22 cellular contexts compared by ENCODE assay signal in genomic region chr2:106116248-106116647, GRCh38.
A peak's percentile ranks its signal among the peaks of the same experiment; 100 is the strongest.
DNase-seq lines count a peak whose midpoint lies in the region; ATAC-seq, FAIRE-seq and TF ChIP-seq lines count a peak whose summit lies in the region.
"Had no signal": no experiment of that assay in that cellular context is flagged by ENCODE, and none has a peak within 500 bp of the region (broad histone marks: within the 10 kb centered on the region; RNA-seq: fewer than 3 reads in every experiment).

No MANE protein-coding gene starts in this region.

- no peak for TF ChIP-seq CTCF in K562 (IDR thresholded peaks at IDR 0.05 in 2 of 3, conservative IDR thresholded peaks at IDR 0.05 in 1 of 3; ENCODE audit: insufficient read depth in 2 of 3, low read depth in 1 of 3, low read length in 3 of 3)

- peaks cover 18% of the 10 kb centered on the region; the same call in 1 of the 2 replicates for H4K20me1 ChIP-seq in K562 (replicated peaks; ENCODE audit: control insufficient read depth, insufficient read depth, low read length)

- intact Hi-C loops in CD4-positive, alpha-beta memory T cell (cut with micrococcal nuclease) = no loop called here
- intact Hi-C loops in K562 (cut with micrococcal nuclease) = loop anchor here (5.0 kb wide), 1 partner anchor 76 kb away; the partner anchor contains the start of gene UXS1

- no peaks in the 10 kb centered on the region for H3K27me3 ChIP-seq in CD4-positive, alpha-beta memory T cell (ENCODE audit: insufficient read depth, low read length)
- H3K27me3 ChIP-seq in K562 (ENCODE audit: control insufficient read depth in 2 of 2, insufficient read depth in 2 of 2, low read length in 2 of 2) = no peaks in the 10 kb centered on the region
- H3K27me3 ChIP-seq in MG63 = no peaks in the 10 kb centered on the region
- H3K27me3 ChIP-seq: BLaER1 treated with 17β-estradiol and CSF1 and Interleukin-3, amounts not matched to agents 10 nM and 100 nM had no signal

- peaks cover 76% of the 10 kb centered on the region for H3K36me3 Mint-ChIP-seq in activated T-cell treated with anti-CD3 and anti-CD28 coated beads, Interleukin-2, amount 50 U/mL, for 24 hours (ENCODE audit: low read depth)
- H3K36me3 Mint-ChIP-seq in CD4-positive, alpha-beta memory T cell = peaks cover 25 to 81% of the 10 kb centered on the region in 2 donors
- H3K36me3 Mint-ChIP-seq in naive thymus-derived CD8-positive, alpha-beta T cell = peaks cover 0 to 88% (median 5%) of the 10 kb centered on the region in 3 donors

- no peak for TF ChIP-seq RAD21 in K562 (CRISPR knock-in tag; conservative IDR thresholded peaks at IDR 0.05 in 1 of 2, IDR thresholded peaks at IDR 0.05 in 1 of 2)

- WGBS in K562 (ENCODE audit: insufficient coverage, low coverage, missing lambda C conversion rate) = 26% methylated on average over 5 of the region's 5 CpGs

- H3K79me2 ChIP-seq in K562 (ENCODE audit: control insufficient read depth, insufficient read depth, low read length) = 0 out of 3 replicates have a peak, but pooled peaks cover 2% of the 10 kb centered on the region

- H3K9ac ChIP-seq in K562 (ENCODE audit: insufficient read depth in 1 of 2, low read depth in 2 of 2, low read length in 2 of 2) = no peak overlapping the region
- H3K9ac ChIP-seq: BLaER1 treated with 17β-estradiol and CSF1 and Interleukin-3, amounts not matched to agents 10 nM and 100 nM had no signal

- H3K27ac ChIP-seq in CD4-positive, alpha-beta memory T cell (ENCODE audit: low read depth, low read length) = no peak overlapping the region
- H3K27ac ChIP-seq in K562 (ENCODE audit: extremely low read depth, low read depth, low read length) = peak overlapping the region; percentile 78; the same call in 2 of the 3 replicates
- H3K27ac ChIP-seq: HL-60 had no signal

- H3K9me3 Mint-ChIP-seq in activated T-cell treated with anti-CD3 and anti-CD28 coated beads, Interleukin-2, amount 50 U/mL, for 24 hours = no peaks in the 10 kb centered on the region
- no peaks in the 10 kb centered on the region for H3K9me3 Mint-ChIP-seq in CD4-positive, alpha-beta memory T cell
- no peaks in the 10 kb centered on the region for H3K9me3 Mint-ChIP-seq in naive thymus-derived CD8-positive, alpha-beta T cell

- H3K27ac Mint-ChIP-seq in activated T-cell treated with anti-CD3 and anti-CD28 coated beads, Interleukin-2, amount 50 U/mL, for 24 hours = peak overlapping the region; percentile 27
- peak overlapping the region in 5 of 7 donors; percentile 4 to 84 (median 60) for H3K27ac Mint-ChIP-seq in CD4-positive, alpha-beta memory T cell
- peak overlapping the region in 8 of 10 donors; percentile 0 to 84 (median 62) for H3K27ac Mint-ChIP-seq in naive thymus-derived CD8-positive, alpha-beta T cell

- in situ Hi-C loops in K562 (cut with MboI) = no loop called here

- H3K4me3 Mint-ChIP-seq in activated T-cell treated with anti-CD3 and anti-CD28 coated beads, Interleukin-2, amount 50 U/mL, for 24 hours = no peak overlapping the region
- H3K4me3 Mint-ChIP-seq in CD4-positive, alpha-beta memory T cell = no peak overlapping the region
- no peak overlapping the region for H3K4me3 Mint-ChIP-seq in naive thymus-derived CD8-positive, alpha-beta T cell

- CTCF ChIA-PET in CD4-positive, alpha-beta memory T cell (lab: Charles Lee; ENCODE audit: partially characterized antibody) = interaction anchor here (1.2 kb wide), 1 partner anchor 46 kb away, joined by 3 read pairs; no protein-coding TSS in a partner anchor
- CTCF ChIA-PET in K562 (lab: Yijun Ruan, JAX; ENCODE audit: low intra/inter-chr PET ratio) = no interaction called here

- no peak overlapping the region for H3K4me3 ChIP-seq in CD4-positive, alpha-beta memory T cell (ENCODE audit: low read length in 2 of 2)
- no peak overlapping the region for H3K4me3 ChIP-seq in K562
- H3K4me3 ChIP-seq in MG63 = no peak overlapping the region
- H3K4me3 ChIP-seq: BLaER1 treated with 17β-estradiol and CSF1 and Interleukin-3, amounts not matched to agents 10 nM and 100 nM had no signal

- H3K4me1 ChIP-seq in CD4-positive, alpha-beta memory T cell (ENCODE audit: insufficient read depth, low read length) = peaks cover 6% of the 10 kb centered on the region
- H3K4me1 ChIP-seq in K562 (replicated peaks in 1 of 2; ENCODE audit: control insufficient read depth in 2 of 2, insufficient read depth in 2 of 2, low read length in 2 of 2) = peaks cover 13 to 25% of the 10 kb centered on the region in 2 experiments; a peak in 4 of 5 replicates

- ATAC-seq in K562 = no peak; the same call in 2 of the 3 replicates
- ATAC-seq in naive thymus-derived CD8-positive, alpha-beta T cell = no peak
- ATAC-seq: PC-3 had no signal

- no peak for DNase-seq in activated T-cell treated with anti-CD3 and anti-CD28 coated beads, Interleukin-2, amount 50 U/mL, for 24 hours
- no peak for DNase-seq in activated T-cell treated with anti-CD3 and anti-CD28 coated beads, Interleukin-2, amount 50 U/mL, for 48 hours
- DNase-seq in CD4-positive, alpha-beta memory T cell = no peak
- peak in 2 of 4 experiments; percentile 8 to 23 for DNase-seq in K562 (ENCODE audit: extremely low read depth in 1 of 4, low spot score in 3 of 4)
- no peak for DNase-seq in naive thymus-derived CD8-positive, alpha-beta T cell
- no peak for DNase-seq in LoVo (ENCODE audit: low spot score)
- no peak for DNase-seq in GM19240 (ENCODE audit: insufficient read length, low spot score)
- no peak for DNase-seq in MG63
- DNase-seq: 8988T, DMS79, GOT3, KBM-7, NCI-H1092, NCI-H2107, NCI-H345, NCI-H748 treated with DMSO at 0.1 percent for 48 hours, PC-3 had no signal

- TF ChIP-seq EP300 in K562 (IDR thresholded peaks at IDR 0.05; ENCODE audit: low read length) = no peak

- POLR2A ChIA-PET in CD4-positive, alpha-beta memory T cell (lab: Charles Lee; ENCODE audit: partially characterized antibody) = no interaction called here
- POLR2A ChIA-PET in K562 (lab: Yijun Ruan, JAX) = no interaction called here
- POLR2A ChIA-PET in naive thymus-derived CD8-positive, alpha-beta T cell (lab: Charles Lee) = no interaction called here

- TF ChIP-seq POLR2A in K562 (conservative IDR thresholded peaks at IDR 0.05) = no peak

- no peak overlapping the region for H2AFZ ChIP-seq in K562 (ENCODE audit: low read depth, low read length)

- BruUV-seq in K562 (replicated peaks; lab: Mats Ljungman, UMichigan) = no TSS peak

- H3K9me3 ChIP-seq in CD4-positive, alpha-beta memory T cell (ENCODE audit: control insufficient read depth in 1 of 2, low read length in 2 of 2) = no peaks in the 10 kb centered on the region
- H3K9me3 ChIP-seq in K562 (replicated peaks; ENCODE audit: control insufficient read depth, insufficient read depth, low read depth, low read length) (no peaks in the 10 kb centered on the region), MG63 (no peaks in the 10 kb centered on the region)
- H3K9me3 ChIP-seq: BLaER1 treated with 17β-estradiol and CSF1 and Interleukin-3, amounts not matched to agents 10 nM and 100 nM had no signal

- FAIRE-seq in K562 (lab: Jason Lieb, UNC) = no peak
- FAIRE-seq: G401.6, GM12891, GM19239 had no signal

- H3K27me3 Mint-ChIP-seq in activated T-cell treated with anti-CD3 and anti-CD28 coated beads, Interleukin-2, amount 50 U/mL, for 24 hours = no peaks in the 10 kb centered on the region
- H3K27me3 Mint-ChIP-seq in CD4-positive, alpha-beta memory T cell = no peaks in the 10 kb centered on the region
- no peaks in the 10 kb centered on the region for H3K27me3 Mint-ChIP-seq in naive thymus-derived CD8-positive, alpha-beta T cell

- H3K36me3 ChIP-seq in CD4-positive, alpha-beta memory T cell (ENCODE audit: insufficient read depth, low read length) = peaks cover 49% of the 10 kb centered on the region
- H3K36me3 ChIP-seq in K562 (ENCODE audit: control insufficient read depth, insufficient read depth, low read length) (peaks cover 52% of the 10 kb centered on the region), MG63 (no peaks in the 10 kb centered on the region; the same call in 1 of the 2 replicates)

- peaks cover 13% of the 10 kb centered on the region for H3K4me1 Mint-ChIP-seq in activated T-cell treated with anti-CD3 and anti-CD28 coated beads, Interleukin-2, amount 50 U/mL, for 24 hours (ENCODE audit: low read depth)
- peaks cover 0 to 9% (median 7%) of the 10 kb centered on the region in 4 donors for H3K4me1 Mint-ChIP-seq in CD4-positive, alpha-beta memory T cell
- peaks cover 9 to 35% (median 12%) of the 10 kb centered on the region in 4 donors for H3K4me1 Mint-ChIP-seq in naive thymus-derived CD8-positive, alpha-beta T cell

- H3K4me2 ChIP-seq in K562 (ENCODE audit: insufficient read depth, low read length) = peak overlapping the region; percentile 6; the same call in 1 of the 2 replicates

- H3K9me1 ChIP-seq in K562 (ENCODE audit: control insufficient read depth, insufficient read depth, low read length) = no peaks in the 10 kb centered on the region

TF ChIP-seq in K562, 482 proteins besides CTCF, POLR2A, EP300 and RAD21:
- TF ChIP-seq ZNF133 (CRISPR knock-in tag; IDR thresholded peaks at IDR 0.05) (no peak), PKNOX1 (IDR thresholded peaks at IDR 0.05) (peak; percentile 66), ZNF140 (CRISPR knock-in tag; IDR thresholded peaks at IDR 0.05) (no peak), CBFA2T2 (conservative IDR thresholded peaks at IDR 0.05) (peak; percentile 18; the same call in 1 of the 2 replicates), KLF10 (CRISPR knock-in tag; IDR thresholded peaks at IDR 0.05) (no peak), SAP30 (IDR thresholded peaks at IDR 0.05; ENCODE audit: borderline replicate concordance, insufficient read depth, low read depth, low read length, poor library complexity, severe bottlenecking) (no peak), DMBX1 (CRISPR knock-in tag; IDR thresholded peaks at IDR 0.05; ENCODE audit: borderline replicate concordance) (no peak), CBFA2T3 (IDR thresholded peaks at IDR 0.05) (peak; percentile 33; the same call in 1 of the 2 replicates), YY1 (IDR thresholded peaks at IDR 0.05; ENCODE audit: borderline replicate concordance in 1 of 3, control insufficient read depth in 1 of 3, extremely low read depth in 1 of 3, insufficient read depth in 3 of 3, insufficient read length in 1 of 3, insufficient replicate concordance in 2 of 3, low read depth in 1 of 3, low read length in 2 of 3) (peak in 1 of 3 experiments; percentile 22)
